1 cellular context compared by ENCODE assay signal in the genomic region with DNA sequence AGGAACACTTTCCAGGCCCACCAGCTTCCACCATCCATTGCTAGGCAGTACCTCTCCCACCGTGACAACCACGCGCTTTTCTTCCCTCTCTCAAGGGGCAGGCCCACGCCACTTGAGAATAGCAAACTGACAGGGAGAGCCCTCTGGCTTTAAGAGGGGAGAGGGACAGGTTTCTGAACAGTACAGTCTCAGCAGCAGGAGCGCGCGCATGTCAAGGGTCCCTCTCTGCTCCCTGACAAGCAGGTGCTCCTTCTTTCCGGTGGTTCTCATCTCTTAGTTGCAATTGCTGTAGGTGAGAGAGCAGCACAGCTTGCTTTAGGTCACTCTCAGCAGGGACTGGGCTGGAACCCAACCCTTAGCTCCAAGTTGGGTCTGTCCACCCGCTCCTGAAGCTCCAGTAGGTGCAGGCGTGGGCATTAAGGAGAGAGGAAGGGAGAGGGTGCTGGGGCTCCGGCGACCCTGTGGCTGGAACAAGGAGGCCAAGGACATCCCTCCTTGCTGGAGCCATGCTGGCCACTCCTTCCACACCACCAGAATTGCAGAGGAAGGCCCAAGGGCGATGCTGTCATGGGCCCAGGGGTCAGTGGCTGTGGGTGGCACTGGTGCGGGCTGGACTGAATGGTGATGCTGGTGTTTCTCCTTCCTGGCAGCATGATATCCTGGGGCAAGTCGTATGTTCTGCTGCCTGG.
TF ChIP-seq lines count a peak whose summit lies in the region.

No MANE protein-coding gene starts in this region.

TF ChIP-seq in SK-N-SH treated with all-trans-retinoic acid at 6 μM for 48 hours, 23 proteins besides CTCF, POLR2A, EP300 and RAD21 (continued from another document):
- TF ChIP-seq, protein P1, sequence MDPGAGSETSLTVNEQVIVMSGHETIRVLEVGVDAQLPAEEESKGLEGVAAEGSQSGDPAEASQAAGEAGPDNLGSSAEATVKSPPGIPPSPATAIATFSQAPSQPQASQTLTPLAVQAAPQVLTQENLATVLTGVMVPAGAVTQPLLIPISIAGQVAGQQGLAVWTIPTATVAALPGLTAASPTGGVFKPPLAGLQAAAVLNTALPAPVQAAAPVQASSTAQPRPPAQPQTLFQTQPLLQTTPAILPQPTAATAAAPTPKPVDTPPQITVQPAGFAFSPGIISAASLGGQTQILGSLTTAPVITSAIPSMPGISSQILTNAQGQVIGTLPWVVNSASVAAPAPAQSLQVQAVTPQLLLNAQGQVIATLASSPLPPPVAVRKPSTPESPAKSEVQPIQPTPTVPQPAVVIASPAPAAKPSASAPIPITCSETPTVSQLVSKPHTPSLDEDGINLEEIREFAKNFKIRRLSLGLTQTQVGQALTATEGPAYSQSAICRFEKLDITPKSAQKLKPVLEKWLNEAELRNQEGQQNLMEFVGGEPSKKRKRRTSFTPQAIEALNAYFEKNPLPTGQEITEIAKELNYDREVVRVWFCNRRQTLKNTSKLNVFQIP (CRISPR knock-in tag; IDR thresholded peaks at IDR 0.05; ENCODE audit: borderline replicate concordance, low read depth), result no peak
- no peak for TF ChIP-seq ZNF70 (CRISPR knock-in tag; IDR thresholded peaks at IDR 0.05)
